Comparison of ENCODE assay signal across 1 cellular context in the genomic region with DNA sequence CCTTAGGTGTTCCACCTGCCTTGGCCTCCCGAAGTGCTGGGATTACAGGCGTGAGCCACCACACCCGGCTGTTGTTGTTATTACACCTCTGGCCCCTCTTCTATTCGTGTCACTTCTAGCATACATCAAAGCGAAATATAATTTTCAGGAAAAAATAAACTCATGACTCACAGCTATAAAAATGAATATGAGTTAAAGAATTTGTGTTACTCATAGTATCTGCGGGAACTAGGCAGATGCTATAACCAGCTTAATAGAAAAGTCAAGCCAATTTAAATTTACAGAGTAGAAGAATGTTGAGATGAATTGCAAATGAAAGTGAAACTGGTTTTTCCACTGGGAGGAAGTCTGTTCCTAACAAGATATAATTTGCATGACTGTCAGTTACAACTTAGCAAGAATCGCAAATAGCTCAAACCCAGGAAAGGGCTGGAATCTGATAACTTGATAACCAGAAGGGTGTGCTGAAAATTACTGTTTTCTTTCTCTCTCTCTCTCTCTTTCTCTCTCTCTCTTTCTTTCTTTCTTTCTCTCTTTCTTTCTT.
TF ChIP-seq lines count a peak whose summit lies in the region.

No MANE protein-coding gene starts in this region.

TF ChIP-seq in K562, 482 proteins besides CTCF, POLR2A, EP300 and RAD21 (continued from another document and continues in another):
- TF ChIP-seq, protein P1, sequence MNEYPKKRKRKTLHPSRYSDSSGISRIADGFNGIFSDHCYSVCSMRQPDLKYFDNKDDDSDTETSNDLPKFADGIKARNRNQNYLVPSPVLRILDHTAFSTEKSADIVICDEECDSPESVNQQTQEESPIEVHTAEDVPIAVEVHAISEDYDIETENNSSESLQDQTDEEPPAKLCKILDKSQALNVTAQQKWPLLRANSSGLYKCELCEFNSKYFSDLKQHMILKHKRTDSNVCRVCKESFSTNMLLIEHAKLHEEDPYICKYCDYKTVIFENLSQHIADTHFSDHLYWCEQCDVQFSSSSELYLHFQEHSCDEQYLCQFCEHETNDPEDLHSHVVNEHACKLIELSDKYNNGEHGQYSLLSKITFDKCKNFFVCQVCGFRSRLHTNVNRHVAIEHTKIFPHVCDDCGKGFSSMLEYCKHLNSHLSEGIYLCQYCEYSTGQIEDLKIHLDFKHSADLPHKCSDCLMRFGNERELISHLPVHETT (CRISPR knock-in tag; conservative IDR thresholded peaks at IDR 0.05 in 1 of 2, IDR thresholded peaks at IDR 0.05 in 1 of 2): 0 out of 4 replicates have a peak, but pooled peaks of 1 of the 2 experiments have one; percentile 25
- TF ChIP-seq, protein P2, sequence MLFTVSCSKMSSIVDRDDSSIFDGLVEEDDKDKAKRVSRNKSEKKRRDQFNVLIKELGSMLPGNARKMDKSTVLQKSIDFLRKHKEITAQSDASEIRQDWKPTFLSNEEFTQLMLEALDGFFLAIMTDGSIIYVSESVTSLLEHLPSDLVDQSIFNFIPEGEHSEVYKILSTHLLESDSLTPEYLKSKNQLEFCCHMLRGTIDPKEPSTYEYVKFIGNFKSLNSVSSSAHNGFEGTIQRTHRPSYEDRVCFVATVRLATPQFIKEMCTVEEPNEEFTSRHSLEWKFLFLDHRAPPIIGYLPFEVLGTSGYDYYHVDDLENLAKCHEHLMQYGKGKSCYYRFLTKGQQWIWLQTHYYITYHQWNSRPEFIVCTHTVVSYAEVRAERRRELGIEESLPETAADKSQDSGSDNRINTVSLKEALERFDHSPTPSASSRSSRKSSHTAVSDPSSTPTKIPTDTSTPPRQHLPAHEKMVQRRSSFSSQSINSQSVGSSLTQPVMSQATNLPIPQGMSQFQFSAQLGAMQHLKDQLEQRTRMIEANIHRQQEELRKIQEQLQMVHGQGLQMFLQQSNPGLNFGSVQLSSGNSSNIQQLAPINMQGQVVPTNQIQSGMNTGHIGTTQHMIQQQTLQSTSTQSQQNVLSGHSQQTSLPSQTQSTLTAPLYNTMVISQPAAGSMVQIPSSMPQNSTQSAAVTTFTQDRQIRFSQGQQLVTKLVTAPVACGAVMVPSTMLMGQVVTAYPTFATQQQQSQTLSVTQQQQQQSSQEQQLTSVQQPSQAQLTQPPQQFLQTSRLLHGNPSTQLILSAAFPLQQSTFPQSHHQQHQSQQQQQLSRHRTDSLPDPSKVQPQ (CRISPR knock-in tag; IDR thresholded peaks at IDR 0.05; ENCODE audit: borderline replicate concordance): no peak
- TF ChIP-seq SMARCC2 (IDR thresholded peaks at IDR 0.05; ENCODE audit: low read depth): no peak
- no peak for TF ChIP-seq MECOM (CRISPR knock-in tag; IDR thresholded peaks at IDR 0.05)
- TF ChIP-seq ZNF184 (CRISPR knock-in tag; IDR thresholded peaks at IDR 0.05): no peak
- TF ChIP-seq MAFF (IDR thresholded peaks at IDR 0.05; ENCODE audit: low read length): no peak
- no peak for TF ChIP-seq NR1H2 (CRISPR knock-in tag; IDR thresholded peaks at IDR 0.05)
- no peak for TF ChIP-seq TAF7 (tag; IDR thresholded peaks at IDR 0.05)
- TF ChIP-seq CEBPB (tag; IDR thresholded peaks at IDR 0.05): no peak
- TF ChIP-seq ZNF778 (CRISPR knock-in tag; IDR thresholded peaks at IDR 0.05): no peak
- no peak for TF ChIP-seq ATF1 (CRISPR knock-in tag; IDR thresholded peaks at IDR 0.05)
- no peak for TF ChIP-seq ATF1 (tag; IDR thresholded peaks at IDR 0.05)
- no peak for TF ChIP-seq TBL1XR1 (IDR thresholded peaks at IDR 0.05; ENCODE audit: low read length in 2 of 2)
- TF ChIP-seq SP2 (IDR thresholded peaks at IDR 0.05; ENCODE audit: extremely low read depth, low read depth, low read length, poor library complexity, severe bottlenecking): no peak
- no peak for TF ChIP-seq PBX2 (CRISPR knock-in tag; IDR thresholded peaks at IDR 0.05; ENCODE audit: low read depth)
- TF ChIP-seq PBX2 (tag; conservative IDR thresholded peaks at IDR 0.05; ENCODE audit: low read depth): peak; percentile 74
- peak; percentile 59; the same call in 1 of the 2 replicates for TF ChIP-seq ZNF175 (CRISPR knock-in tag; IDR thresholded peaks at IDR 0.05; ENCODE audit: low read depth)
- TF ChIP-seq, protein P3, sequence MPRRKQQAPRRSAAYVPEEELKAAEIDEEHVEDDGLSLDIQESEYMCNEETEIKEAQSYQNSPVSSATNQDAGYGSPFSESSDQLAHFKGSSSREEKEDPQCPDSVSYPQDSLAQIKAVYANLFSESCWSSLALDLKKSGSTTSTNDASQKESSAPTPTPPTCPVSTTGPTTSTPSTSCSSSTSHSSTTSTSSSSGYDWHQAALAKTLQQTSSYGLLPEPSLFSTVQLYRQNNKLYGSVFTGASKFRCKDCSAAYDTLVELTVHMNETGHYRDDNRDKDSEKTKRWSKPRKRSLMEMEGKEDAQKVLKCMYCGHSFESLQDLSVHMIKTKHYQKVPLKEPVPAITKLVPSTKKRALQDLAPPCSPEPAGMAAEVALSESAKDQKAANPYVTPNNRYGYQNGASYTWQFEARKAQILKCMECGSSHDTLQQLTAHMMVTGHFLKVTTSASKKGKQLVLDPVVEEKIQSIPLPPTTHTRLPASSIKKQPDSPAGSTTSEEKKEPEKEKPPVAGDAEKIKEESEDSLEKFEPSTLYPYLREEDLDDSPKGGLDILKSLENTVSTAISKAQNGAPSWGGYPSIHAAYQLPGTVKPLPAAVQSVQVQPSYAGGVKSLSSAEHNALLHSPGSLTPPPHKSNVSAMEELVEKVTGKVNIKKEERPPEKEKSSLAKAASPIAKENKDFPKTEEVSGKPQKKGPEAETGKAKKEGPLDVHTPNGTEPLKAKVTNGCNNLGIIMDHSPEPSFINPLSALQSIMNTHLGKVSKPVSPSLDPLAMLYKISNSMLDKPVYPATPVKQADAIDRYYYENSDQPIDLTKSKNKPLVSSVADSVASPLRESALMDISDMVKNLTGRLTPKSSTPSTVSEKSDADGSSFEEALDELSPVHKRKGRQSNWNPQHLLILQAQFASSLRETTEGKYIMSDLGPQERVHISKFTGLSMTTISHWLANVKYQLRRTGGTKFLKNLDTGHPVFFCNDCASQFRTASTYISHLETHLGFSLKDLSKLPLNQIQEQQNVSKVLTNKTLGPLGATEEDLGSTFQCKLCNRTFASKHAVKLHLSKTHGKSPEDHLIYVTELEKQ (CRISPR knock-in tag; IDR thresholded peaks at IDR 0.05): no peak
- TF ChIP-seq, protein P4, sequence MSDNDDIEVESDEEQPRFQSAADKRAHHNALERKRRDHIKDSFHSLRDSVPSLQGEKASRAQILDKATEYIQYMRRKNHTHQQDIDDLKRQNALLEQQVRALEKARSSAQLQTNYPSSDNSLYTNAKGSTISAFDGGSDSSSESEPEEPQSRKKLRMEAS (CRISPR knock-in tag; IDR thresholded peaks at IDR 0.05): no peak
- TF ChIP-seq SIN3A (IDR thresholded peaks at IDR 0.05; ENCODE audit: borderline replicate concordance in 2 of 2, control insufficient read depth in 1 of 2, low read depth in 2 of 2, low read length in 2 of 2): no peak
- TF ChIP-seq, protein P5, sequence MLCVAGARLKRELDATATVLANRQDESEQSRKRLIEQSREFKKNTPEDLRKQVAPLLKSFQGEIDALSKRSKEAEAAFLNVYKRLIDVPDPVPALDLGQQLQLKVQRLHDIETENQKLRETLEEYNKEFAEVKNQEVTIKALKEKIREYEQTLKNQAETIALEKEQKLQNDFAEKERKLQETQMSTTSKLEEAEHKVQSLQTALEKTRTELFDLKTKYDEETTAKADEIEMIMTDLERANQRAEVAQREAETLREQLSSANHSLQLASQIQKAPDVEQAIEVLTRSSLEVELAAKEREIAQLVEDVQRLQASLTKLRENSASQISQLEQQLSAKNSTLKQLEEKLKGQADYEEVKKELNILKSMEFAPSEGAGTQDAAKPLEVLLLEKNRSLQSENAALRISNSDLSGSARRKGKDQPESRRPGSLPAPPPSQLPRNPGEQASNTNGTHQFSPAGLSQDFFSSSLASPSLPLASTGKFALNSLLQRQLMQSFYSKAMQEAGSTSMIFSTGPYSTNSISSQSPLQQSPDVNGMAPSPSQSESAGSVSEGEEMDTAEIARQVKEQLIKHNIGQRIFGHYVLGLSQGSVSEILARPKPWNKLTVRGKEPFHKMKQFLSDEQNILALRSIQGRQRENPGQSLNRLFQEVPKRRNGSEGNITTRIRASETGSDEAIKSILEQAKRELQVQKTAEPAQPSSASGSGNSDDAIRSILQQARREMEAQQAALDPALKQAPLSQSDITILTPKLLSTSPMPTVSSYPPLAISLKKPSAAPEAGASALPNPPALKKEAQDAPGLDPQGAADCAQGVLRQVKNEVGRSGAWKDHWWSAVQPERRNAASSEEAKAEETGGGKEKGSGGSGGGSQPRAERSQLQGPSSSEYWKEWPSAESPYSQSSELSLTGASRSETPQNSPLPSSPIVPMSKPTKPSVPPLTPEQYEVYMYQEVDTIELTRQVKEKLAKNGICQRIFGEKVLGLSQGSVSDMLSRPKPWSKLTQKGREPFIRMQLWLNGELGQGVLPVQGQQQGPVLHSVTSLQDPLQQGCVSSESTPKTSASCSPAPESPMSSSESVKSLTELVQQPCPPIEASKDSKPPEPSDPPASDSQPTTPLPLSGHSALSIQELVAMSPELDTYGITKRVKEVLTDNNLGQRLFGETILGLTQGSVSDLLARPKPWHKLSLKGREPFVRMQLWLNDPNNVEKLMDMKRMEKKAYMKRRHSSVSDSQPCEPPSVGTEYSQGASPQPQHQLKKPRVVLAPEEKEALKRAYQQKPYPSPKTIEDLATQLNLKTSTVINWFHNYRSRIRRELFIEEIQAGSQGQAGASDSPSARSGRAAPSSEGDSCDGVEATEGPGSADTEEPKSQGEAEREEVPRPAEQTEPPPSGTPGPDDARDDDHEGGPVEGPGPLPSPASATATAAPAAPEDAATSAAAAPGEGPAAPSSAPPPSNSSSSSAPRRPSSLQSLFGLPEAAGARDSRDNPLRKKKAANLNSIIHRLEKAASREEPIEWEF (CRISPR knock-in tag; IDR thresholded peaks at IDR 0.05): no peak
- no peak for TF ChIP-seq NCOA6 (IDR thresholded peaks at IDR 0.05)
- TF ChIP-seq, protein P6, sequence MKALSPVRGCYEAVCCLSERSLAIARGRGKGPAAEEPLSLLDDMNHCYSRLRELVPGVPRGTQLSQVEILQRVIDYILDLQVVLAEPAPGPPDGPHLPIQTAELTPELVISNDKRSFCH (CRISPR knock-in tag; IDR thresholded peaks at IDR 0.05): no peak
- TF ChIP-seq, protein P6 (tag; IDR thresholded peaks at IDR 0.05): no peak
- no peak for TF ChIP-seq EGR1 (conservative IDR thresholded peaks at IDR 0.05)
- peak; percentile 87 for TF ChIP-seq PKNOX1 (IDR thresholded peaks at IDR 0.05)
- TF ChIP-seq ZHX1 (conservative IDR thresholded peaks at IDR 0.05; ENCODE audit: low read length): no peak
- TF ChIP-seq FOXK1 (CRISPR knock-in tag; IDR thresholded peaks at IDR 0.05; ENCODE audit: borderline replicate concordance): no peak
- no peak for TF ChIP-seq ZNF699 (CRISPR knock-in tag; IDR thresholded peaks at IDR 0.05; ENCODE audit: insufficient replicate concordance)
- TF ChIP-seq ZKSCAN8 (CRISPR knock-in tag; IDR thresholded peaks at IDR 0.05): no peak
- TF ChIP-seq, protein P7, sequence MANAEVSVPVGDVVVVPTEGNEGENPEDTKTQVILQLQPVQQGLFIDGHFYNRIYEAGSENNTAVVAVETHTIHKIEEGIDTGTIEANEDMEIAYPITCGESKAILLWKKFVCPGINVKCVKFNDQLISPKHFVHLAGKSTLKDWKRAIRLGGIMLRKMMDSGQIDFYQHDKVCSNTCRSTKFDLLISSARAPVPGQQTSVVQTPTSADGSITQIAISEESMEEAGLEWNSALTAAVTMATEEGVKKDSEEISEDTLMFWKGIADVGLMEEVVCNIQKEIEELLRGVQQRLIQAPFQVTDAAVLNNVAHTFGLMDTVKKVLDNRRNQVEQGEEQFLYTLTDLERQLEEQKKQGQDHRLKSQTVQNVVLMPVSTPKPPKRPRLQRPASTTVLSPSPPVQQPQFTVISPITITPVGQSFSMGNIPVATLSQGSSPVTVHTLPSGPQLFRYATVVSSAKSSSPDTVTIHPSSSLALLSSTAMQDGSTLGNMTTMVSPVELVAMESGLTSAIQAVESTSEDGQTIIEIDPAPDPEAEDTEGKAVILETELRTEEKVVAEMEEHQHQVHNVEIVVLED (CRISPR knock-in tag; IDR thresholded peaks at IDR 0.05): no peak
- no peak for TF ChIP-seq HMG20A (CRISPR knock-in tag; conservative IDR thresholded peaks at IDR 0.05)
- TF ChIP-seq ZNF140 (CRISPR knock-in tag; IDR thresholded peaks at IDR 0.05): no peak
- TF ChIP-seq HLTF (IDR thresholded peaks at IDR 0.05): no peak
